ENCODE assay signal across 8 cellular contexts in the genomic region with DNA sequence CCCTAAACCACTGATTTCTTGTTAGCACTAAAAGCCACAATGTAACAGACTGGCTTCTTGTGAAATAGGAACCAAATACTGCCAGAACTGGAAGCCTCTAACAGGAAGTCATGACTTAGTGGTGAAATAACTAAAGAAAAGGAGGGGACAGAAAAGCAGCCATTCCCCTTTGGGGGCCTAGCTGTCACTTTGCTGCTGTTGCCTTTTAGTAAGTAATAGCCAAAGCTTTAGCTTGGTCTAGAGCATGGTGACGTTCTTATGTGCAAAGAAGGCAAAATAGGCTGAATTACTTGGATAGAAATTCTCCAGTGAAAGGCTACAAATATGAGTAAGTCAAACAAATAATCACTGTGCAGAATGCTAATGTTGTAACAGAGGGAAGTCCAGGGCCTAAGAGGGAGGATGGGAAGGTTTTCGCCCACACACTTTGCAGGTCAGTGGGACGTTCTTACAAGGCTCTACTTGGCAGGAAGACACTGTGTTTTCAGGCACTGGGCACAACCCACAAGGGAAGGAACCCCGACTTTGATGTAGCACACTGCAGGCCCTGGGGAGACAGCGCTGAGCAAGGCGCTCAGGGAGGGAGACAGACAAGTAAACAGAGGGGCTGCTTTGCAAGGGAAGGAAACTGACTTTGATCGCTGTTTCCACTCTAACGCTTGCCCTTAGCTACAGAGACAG.
DNase-seq lines count a peak whose midpoint lies in the region; ATAC-seq and TF ChIP-seq lines count a peak whose summit lies in the region.

No MANE protein-coding gene starts in this region.

- no peaks in the 10 kb centered on the region for H3K27me3 ChIP-seq in OCI-LY3 (ENCODE audit: low read depth, low read length)

- H3K4me3 ChIP-seq in OCI-LY3 (ENCODE audit: low read length): no peak overlapping the region
- peak overlapping the region; percentile 28 for H3K4me3 ChIP-seq in coronary artery

- no peaks in the 10 kb centered on the region for H3K9me3 ChIP-seq in OCI-LY3 (ENCODE audit: insufficient read depth, low read length)

- peaks cover 10% of the 10 kb centered on the region for H3K4me1 ChIP-seq in OCI-LY3 (ENCODE audit: low read length)

- DNase-seq in coronary artery (ENCODE audit: low spot score) (no peak), nephron progenitor cell (no peak), GM13977 (ENCODE audit: low spot score) (no peak), NCI-H2029 treated with DMSO at 0.1 percent for 48 hours (lab: John Stamatoyannopoulos, UW) (no peak), NCI-H1105 (lab: John Stamatoyannopoulos, UW) (no peak)

- peak overlapping the region; percentile 22 for H3K4me2 ChIP-seq in OCI-LY3 (ENCODE audit: low read length)

- H3K27ac Mint-ChIP-seq in nephron progenitor cell: peak overlapping the region; percentile 94

- no peaks in the 10 kb centered on the region for H4K20me1 ChIP-seq in OCI-LY3 (ENCODE audit: insufficient read depth, low read length)

- H3K79me2 ChIP-seq in OCI-LY3 (ENCODE audit: low read length): no peaks in the 10 kb centered on the region

- ATAC-seq in GM18511 (IDR thresholded peaks at IDR 0.05; ENCODE audit: unreplicated experiment) (peak; percentile 57), HG03354 (IDR thresholded peaks at IDR 0.05; ENCODE audit: poor library complexity, severe bottlenecking, unreplicated experiment) (no peak)

- H3K27me3 Mint-ChIP-seq in nephron progenitor cell (ENCODE audit: low read depth, poor library complexity): peaks cover 6% of the 10 kb centered on the region

- in situ Hi-C loops in GM13977 (cut with MboI; ENCODE audit: low pct_unique_long_range_greater_than_20kb, low sequenced_read_pairs, unreplicated experiment): loop anchor here (25.0 kb wide), 1 partner anchor 147 kb away; a partner anchor contains a TSS

- H3K36me3 ChIP-seq in OCI-LY3 (replicated peaks; ENCODE audit: low read depth, low read length): no peaks in the 10 kb centered on the region

- no peak overlapping the region for H3K4me3 Mint-ChIP-seq in nephron progenitor cell

- peaks cover 46% of the 10 kb centered on the region for H3K9me3 Mint-ChIP-seq in nephron progenitor cell

- H2AFZ ChIP-seq in OCI-LY3 (ENCODE audit: low read depth, low read length): 0 out of 2 replicates have a peak overlapping the region, but pooled peaks have one; percentile 21

- H3K4me1 Mint-ChIP-seq in nephron progenitor cell: peaks cover 37% of the 10 kb centered on the region

- H3K27ac ChIP-seq in OCI-LY3 (ENCODE audit: low read length) (no peak overlapping the region), coronary artery (peak overlapping the region; percentile 47 to 79)

- H3K36me3 Mint-ChIP-seq in nephron progenitor cell (ENCODE audit: low read depth): no peaks in the 10 kb centered on the region

- no peak overlapping the region for H3K9ac ChIP-seq in OCI-LY3 (ENCODE audit: low read length)

- no peak for TF ChIP-seq CTCF in OCI-LY3 (IDR thresholded peaks at IDR 0.05; ENCODE audit: low read depth, low read length)
- no peak for TF ChIP-seq CTCF in coronary artery (IDR thresholded peaks at IDR 0.05)
- TF ChIP-seq CTCF in nephron progenitor cell (IDR thresholded peaks at IDR 0.05): no peak
- no peak for TF ChIP-seq CTCF in GM13977 (IDR thresholded peaks at IDR 0.05; ENCODE audit: extremely low read depth, insufficient read depth, missing control alignments)
